Comparison of ENCODE assay signal across 16 cellular contexts in the genomic region with DNA sequence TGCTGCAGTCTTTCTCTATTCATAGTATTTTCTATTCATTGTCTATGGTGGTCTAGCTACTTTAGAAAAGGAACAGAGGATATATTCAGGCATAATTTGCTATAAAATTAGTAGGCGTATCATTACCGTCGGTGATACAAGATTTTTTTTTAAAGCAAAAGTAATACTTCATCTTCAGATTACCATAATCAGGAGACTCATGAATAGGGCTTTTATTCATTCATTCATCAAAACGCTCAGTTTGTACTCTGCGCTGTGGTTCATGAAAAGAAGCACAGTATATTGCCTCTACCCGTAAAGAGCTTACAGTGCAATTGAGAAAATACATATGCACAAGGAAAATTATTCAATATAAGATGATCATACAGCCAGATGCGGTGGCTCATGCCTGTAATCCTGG.
DNase-seq lines count a peak whose midpoint lies in the region; ATAC-seq lines count a peak whose summit lies in the region.
"Had no signal": no experiment of that assay in that cellular context is flagged by ENCODE, and none has a peak within 500 bp of the region (broad histone marks: within the 10 kb centered on the region; RNA-seq: fewer than 3 reads in every experiment).

No MANE protein-coding gene starts in this region.

- DNase-seq in COLO829 (ENCODE audit: low spot score) (peak; percentile 89), foreskin melanocyte (peak; percentile 94), midbrain (lab: John Stamatoyannopoulos, UW) (peak; percentile 4), COLO668 (lab: John Stamatoyannopoulos, UW; ENCODE audit: unreplicated experiment) (no peak), activated gamma-delta T cell (lab: John Stamatoyannopoulos, UW) (no peak)
- DNase-seq: Calu3; CD4-positive, CD25-positive, alpha-beta regulatory T cell; CD8-positive, alpha-beta T cell; COR-L47; DMS53; DMS79 treated with DMSO at 0.1 percent for 48 hours; GF-D8; GM23248; H7; HCEC 1CT had no signal

- no peak for ATAC-seq in GM21576 (IDR thresholded peaks at IDR 0.05; ENCODE audit: unreplicated experiment)
- ATAC-seq: CD8-positive, alpha-beta T cell had no signal

Comparison
In these comparisons a context has a peak if more than half of its experiments do, and no peak if none do; other contexts are left out.
1. DNase-seq: peak in COLO829 (single experiment), foreskin melanocyte (single experiment) and midbrain (single experiment); none in COLO668 (single experiment) and activated gamma-delta T cell (single experiment).